25 cellular contexts compared by ENCODE assay signal in genomic region chr15:94057305-94057704, GRCh38.
"Had no signal": no experiment of that assay in that cellular context is flagged by ENCODE, and none has a peak within 500 bp of the region (broad histone marks: within the 10 kb centered on the region; RNA-seq: fewer than 3 reads in every experiment).

No MANE protein-coding gene starts in this region.

- H3K27me3 ChIP-seq: esophagus muscularis mucosa, gastrocnemius medialis, left lung, ovary, sigmoid colon, testis, tibial artery had no signal

- ATAC-seq: effector memory CD8-positive, alpha-beta T cell; gastrocnemius medialis; naive thymus-derived CD4-positive, alpha-beta T cell; psoas muscle; right cardiac atrium; stimulated activated memory B cell treated with anti-CD40 and anti-IgM and Interleukin-4, amounts not matched to agents 10 μg/mL and 1 μg/mL and 100 μg/mL, for 72 hours; stimulated activated naive CD8-positive, alpha-beta T cell treated with anti-CD3 and anti-CD28 coated beads, Interleukin-15, Interleukin-2, amounts not matched to agents 100 U/mL and 50 U/mL, for 24 hours had no signal

- H3K4me1 Mint-ChIP-seq: stimulated activated memory B cell treated with anti-CD40 and anti-IgM and Interleukin-4, amounts not matched to agents 10 μg/mL and 1 μg/mL and 100 μg/mL, for 72 hours had no signal

- H3K27me3 Mint-ChIP-seq: stimulated activated memory B cell treated with anti-CD40 and anti-IgM and Interleukin-4, amounts not matched to agents 10 μg/mL and 1 μg/mL and 100 μg/mL, for 72 hours had no signal

- H3K36me3 ChIP-seq: esophagus muscularis mucosa, gastrocnemius medialis, left lung, ovary, sigmoid colon, spleen, tibial artery had no signal

- DNase-seq: cortex of kidney; effector memory CD8-positive, alpha-beta T cell; gastrocnemius medialis; head of caudate nucleus; kidney; left lung; mesendoderm; midbrain; naive thymus-derived CD4-positive, alpha-beta T cell; occipital lobe; ovary; posterior cingulate gyrus; psoas muscle; right cardiac atrium; sigmoid colon; spleen; stimulated activated CD4-positive, alpha-beta T cell treated with anti-CD3 and anti-CD28 coated beads, Interleukin-4, amount 100 ng/mL, for 4 hours; stimulated activated naive CD8-positive, alpha-beta T cell treated with anti-CD3 and anti-CD28 coated beads, Interleukin-15, Interleukin-2, amounts not matched to agents 100 U/mL and 50 U/mL, for 24 hours; substantia nigra; testis; tibial artery had no signal

- H3K4me3 Mint-ChIP-seq: effector memory CD8-positive, alpha-beta T cell; naive thymus-derived CD4-positive, alpha-beta T cell; stimulated activated memory B cell treated with anti-CD40 and anti-IgM and Interleukin-4, amounts not matched to agents 10 μg/mL and 1 μg/mL and 100 μg/mL, for 72 hours; type B pancreatic cell had no signal

- H3K9me3 Mint-ChIP-seq: effector memory CD8-positive, alpha-beta T cell had no signal

- H3K36me3 Mint-ChIP-seq: naive thymus-derived CD4-positive, alpha-beta T cell; stimulated activated memory B cell treated with anti-CD40 and anti-IgM and Interleukin-4, amounts not matched to agents 10 μg/mL and 1 μg/mL and 100 μg/mL, for 72 hours; type B pancreatic cell had no signal

- FAIRE-seq: endometrium, kidney had no signal

- H3K9me3 ChIP-seq: esophagus muscularis mucosa, gastrocnemius medialis, left lung, ovary, psoas muscle, sigmoid colon, spleen, testis, tibial artery had no signal

- H3K27ac Mint-ChIP-seq: effector memory CD8-positive, alpha-beta T cell; naive thymus-derived CD4-positive, alpha-beta T cell; stimulated activated memory B cell treated with anti-CD40 and anti-IgM and Interleukin-4, amounts not matched to agents 10 μg/mL and 1 μg/mL and 100 μg/mL, for 72 hours; type B pancreatic cell had no signal

- H3K4me3 ChIP-seq: esophagus muscularis mucosa, gastrocnemius medialis, left lung, ovary, psoas muscle, sigmoid colon, spleen, testis, tibial artery had no signal

- H3K4me1 ChIP-seq: gastrocnemius medialis, psoas muscle, testis, tibial artery had no signal

- H3K27ac ChIP-seq: esophagus muscularis mucosa, gastrocnemius medialis, left lung, ovary, psoas muscle, sigmoid colon, spleen, testis, tibial artery had no signal
